Comparison of ENCODE assay signal across 10 cellular contexts in genomic region chr3:3800076-3800448, GRCh38. TPM values are rescaled to one million over a fixed set of nuclear protein-coding genes. Genes with fewer than 3 reads are reported as not detected.
A peak's percentile ranks its signal among the peaks of the same experiment; 100 is the strongest.
DNase-seq lines count a peak whose midpoint lies in the region; ATAC-seq and TF ChIP-seq lines count a peak whose summit lies in the region.
"Had no signal": no experiment of that assay in that cellular context is flagged by ENCODE, and none has a peak within 500 bp of the region (broad histone marks: within the 10 kb centered on the region; RNA-seq: fewer than 3 reads in every experiment).

No MANE protein-coding gene starts in this region.

- H3K36me3 ChIP-seq in left lung (no peaks in the 10 kb centered on the region), subcutaneous abdominal adipose tissue (ENCODE audit: control insufficient read depth in 5 of 5, insufficient read depth in 5 of 5, low read length in 5 of 5) (no peaks in the 10 kb centered on the region)
- H3K36me3 ChIP-seq: BLaER1 had no signal

- H3K4me3 ChIP-seq in left lung (peak overlapping the region; percentile 56), subcutaneous abdominal adipose tissue (ENCODE audit: low read depth in 1 of 5, low read length in 5 of 5) (peak overlapping the region in 4 of 5 donors; percentile 53 to 69 (median 64))
- H3K4me3 ChIP-seq: BLaER1 had no signal

- DNase-seq in NCI-H82 (lab: John Stamatoyannopoulos, UW) (peak; percentile 31), NCI-H82 treated with DMSO at 0.1 percent for 48 hours (lab: John Stamatoyannopoulos, UW; ENCODE audit: unreplicated experiment) (no peak), astrocyte of the hippocampus (ENCODE audit: low read depth, low spot score) (peak; percentile 78), left lung (peak; percentile 40 to 83), KBM-7 (no peak), cerebellar nuclear complex (lab: John Stamatoyannopoulos, UW) (no peak)

- intact Hi-C loops in left lung (cut with DNase I): no loop called here

- in situ Hi-C loops in KBM-7 (cut with MboI; ENCODE audit: low pct_unique_long_range_greater_than_20kb, low sequenced_read_pairs): no loop called here

- no peak overlapping the region for H3K27ac ChIP-seq in left lung
- no peak overlapping the region for H3K27ac ChIP-seq in subcutaneous abdominal adipose tissue (ENCODE audit: low read depth, low read length)
- H3K27ac ChIP-seq: BLaER1 had no signal

- H3K27me3 ChIP-seq in left lung: peaks cover 0 to 48% of the 10 kb centered on the region in 2 donors
- peaks cover 6 to 36% (median 12%) of the 10 kb centered on the region in 5 donors for H3K27me3 ChIP-seq in subcutaneous abdominal adipose tissue (ENCODE audit: control insufficient read depth in 5 of 5, insufficient read depth in 4 of 5, low read length in 5 of 5)
- H3K27me3 ChIP-seq: BLaER1 had no signal

- ATAC-seq in left lung: peak; percentile 54
- no peak for ATAC-seq in GM21717 (IDR thresholded peaks at IDR 0.05; ENCODE audit: unreplicated experiment)

- H3K9ac ChIP-seq in subcutaneous abdominal adipose tissue (ENCODE audit: low read length in 5 of 5): no peak overlapping the region
- H3K9ac ChIP-seq: BLaER1 had no signal

- TF ChIP-seq CTCF in left lung (IDR thresholded peaks at IDR 0.05): no peak

- H3K4me1 ChIP-seq in left lung: peaks cover 0 to 32% of the 10 kb centered on the region in 2 donors
- peaks cover 0 to 33% (median 27%) of the 10 kb centered on the region in 5 donors for H3K4me1 ChIP-seq in subcutaneous abdominal adipose tissue (ENCODE audit: control insufficient read depth in 5 of 5, insufficient read depth in 5 of 5, low read length in 5 of 5)
- H3K4me1 ChIP-seq: BLaER1 had no signal

- H3K9me3 ChIP-seq in left lung (no peaks in the 10 kb centered on the region), subcutaneous abdominal adipose tissue (ENCODE audit: control insufficient read depth in 5 of 5, low read length in 5 of 5) (no peaks in the 10 kb centered on the region)

RNA-seq across cellular contexts. Expression of gene LRRN1, which starts 0.8 kb away (rescaled TPM):
- 10 to 100 TPM in 1 of 2 donors, 1 to 10 TPM in 1; 1.9 to 25.1 TPM for total RNA-seq in left lung
- total RNA-seq: lung microvascular endothelial cell had no signal

Comparison
In these comparisons a context has a peak if more than half of its experiments do, and no peak if none do; other contexts are left out.
1. DNase-seq: peak in NCI-H82 (single experiment), astrocyte of the hippocampus (single experiment) and left lung (2 of 2); none in NCI-H82 treated with DMSO at 0.1 percent for 48 hours (single experiment), KBM-7 (single experiment) and cerebellar nuclear complex (0 of 2).